Comparison of ENCODE assay signal across 1 cellular context in genomic region chr2:216142540-216142939, GRCh38.
TF ChIP-seq lines count a peak whose summit lies in the region.

No MANE protein-coding gene starts in this region.

TF ChIP-seq in HepG2, 621 proteins besides CTCF, POLR2A, EP300 and RAD21 (continued from another document):
- TF ChIP-seq ZNF282 (IDR thresholded peaks at IDR 0.05; ENCODE audit: partially characterized antibody), result no peak
- TF ChIP-seq NR2F1 (CRISPR knock-in tag; IDR thresholded peaks at IDR 0.05), result no peak
- TF ChIP-seq ZNF12 (CRISPR knock-in tag; IDR thresholded peaks at IDR 0.05), result no peak
- TF ChIP-seq HNRNPL (IDR thresholded peaks at IDR 0.05; ENCODE audit: low read depth, low read length), result no peak
- no peak for TF ChIP-seq ZNF639 (CRISPR knock-in tag; conservative IDR thresholded peaks at IDR 0.05)
- no peak for TF ChIP-seq ZFP37 (CRISPR knock-in tag; IDR thresholded peaks at IDR 0.05; ENCODE audit: borderline replicate concordance)
- no peak for TF ChIP-seq JUN (CRISPR knock-in tag; IDR thresholded peaks at IDR 0.05)
- TF ChIP-seq ZNF18 (CRISPR knock-in tag; IDR thresholded peaks at IDR 0.05; ENCODE audit: insufficient replicate concordance), result no peak
- TF ChIP-seq KDM3A (CRISPR knock-in tag; IDR thresholded peaks at IDR 0.05; ENCODE audit: low read depth), result no peak
- no peak for TF ChIP-seq ZFP36 (IDR thresholded peaks at IDR 0.05; ENCODE audit: borderline replicate concordance, low read depth, low read length, partially characterized antibody)
- no peak for TF ChIP-seq ZNF496 (CRISPR knock-in tag; IDR thresholded peaks at IDR 0.05; ENCODE audit: insufficient replicate concordance)
- TF ChIP-seq SNAPC4 (CRISPR knock-in tag; IDR thresholded peaks at IDR 0.05), result no peak
- TF ChIP-seq ESRRA (CRISPR knock-in tag; IDR thresholded peaks at IDR 0.05; ENCODE audit: low read depth), result no peak
- TF ChIP-seq NR3C1 (CRISPR knock-in tag; IDR thresholded peaks at IDR 0.05), result no peak
- TF ChIP-seq TBX3 (IDR thresholded peaks at IDR 0.05; ENCODE audit: borderline replicate concordance), result no peak
